Comparison of ENCODE assay signal across 11 cellular contexts in the genomic region with DNA sequence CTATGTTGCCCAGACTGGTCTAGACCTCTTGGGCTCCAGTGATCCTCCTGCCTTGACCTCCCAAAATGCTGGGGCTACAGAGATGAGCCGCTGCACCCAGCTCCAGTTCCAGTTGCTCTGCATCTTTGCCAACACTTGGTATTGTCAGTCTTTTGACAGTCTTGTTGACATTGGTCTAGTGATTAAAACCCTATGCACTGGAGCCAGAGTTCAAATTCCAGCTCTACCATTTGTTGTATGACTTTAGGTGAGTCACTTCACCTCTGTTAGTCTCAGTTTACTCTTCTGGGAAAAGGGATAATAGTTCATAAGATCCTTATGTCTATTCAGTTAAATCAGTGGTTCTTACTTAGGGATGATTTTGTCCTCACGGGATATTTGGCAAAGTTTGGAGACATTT.
"Had no signal": no experiment of that assay in that cellular context is flagged by ENCODE, and none has a peak within 500 bp of the region (broad histone marks: within the 10 kb centered on the region; RNA-seq: fewer than 3 reads in every experiment).

No MANE protein-coding gene starts in this region.

- H3K9me3 ChIP-seq: heart right ventricle, left lung, tibial artery had no signal

- H3K27ac ChIP-seq: heart right ventricle, left lung, tibial artery had no signal

- H3K27me3 ChIP-seq: heart right ventricle had no signal

- ATAC-seq: stimulated activated memory B cell treated with anti-CD40 and anti-IgM and Interleukin-4, amounts not matched to agents 10 μg/mL and 1 μg/mL and 100 μg/mL, for 72 hours had no signal

- H3K4me3 ChIP-seq: heart right ventricle, left lung, tibial artery had no signal

- H3K36me3 ChIP-seq: heart right ventricle, left lung, tibial artery had no signal

- H3K4me1 ChIP-seq: tibial artery had no signal

- DNase-seq: activated CD4-positive, alpha-beta T cell treated with anti-CD3 and anti-CD28 coated beads, Interleukin-2, amount 10 ng/mL, durations not matched to agents 24 days and 14 days; activated CD4-positive, CD25-positive, alpha-beta regulatory T cell; activated naive CD4-positive, alpha-beta T cell treated with Interleukin-2 at 50 U/mL for 16 hours; anterior cingulate cortex; effector memory CD4-positive, alpha-beta T cell; foreskin melanocyte; heart right ventricle; left lung; stimulated activated CD4-positive, alpha-beta T cell treated with anti-CD3 and anti-CD28 coated beads, Interleukin-2, amount 100 ng/mL, for 48 hours; tibial artery had no signal
